In the genomic region with DNA sequence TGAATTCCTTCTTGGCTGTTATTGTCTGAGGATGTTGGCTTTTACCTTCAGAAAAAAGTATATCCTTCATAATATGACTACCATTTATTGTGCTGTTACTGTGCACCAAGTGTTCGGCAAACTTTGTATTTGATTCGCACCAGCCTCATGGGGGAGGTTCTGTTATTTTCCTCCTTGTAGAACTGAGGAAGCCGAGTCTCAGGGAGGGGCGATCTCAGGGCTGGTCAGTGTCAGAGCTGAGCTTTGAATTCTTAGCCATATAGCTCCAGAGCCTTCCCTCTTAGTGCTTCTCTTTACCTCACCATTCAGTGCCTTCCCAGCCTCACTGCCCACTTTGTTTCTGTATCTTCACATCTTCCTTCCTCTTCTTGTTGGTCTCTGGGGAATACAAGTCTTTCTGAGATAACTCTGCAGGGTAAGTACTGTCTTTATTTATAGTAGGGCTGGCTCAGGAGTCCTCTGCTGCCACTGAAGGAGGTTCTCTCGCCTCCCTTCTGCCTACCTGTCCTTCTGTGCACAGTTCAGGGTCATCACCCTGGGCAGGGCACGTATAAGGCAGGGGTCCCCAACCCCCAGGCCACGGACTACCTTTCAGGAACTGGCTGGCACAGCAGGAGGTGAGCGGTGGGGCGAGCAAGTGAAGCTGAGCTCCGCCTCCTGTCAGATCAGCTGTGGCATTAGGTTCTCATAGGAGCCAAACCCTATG, we compare ENCODE assay signal across 9 cellular contexts. TPM values are rescaled to one million over a fixed set of nuclear protein-coding genes. Genes with fewer than 3 reads are reported as not detected.
DNase-seq lines count a peak whose midpoint lies in the region; ATAC-seq and TF ChIP-seq lines count a peak whose summit lies in the region.
"Had no signal": no experiment of that assay in that cellular context is flagged by ENCODE, and none has a peak within 500 bp of the region (broad histone marks: within the 10 kb centered on the region; RNA-seq: fewer than 3 reads in every experiment).

No MANE protein-coding gene starts in this region.

- ATAC-seq in GM18909 (IDR thresholded peaks at IDR 0.05; ENCODE audit: poor library complexity, unreplicated experiment) (peak; percentile 67), GM23338 (peak; percentile 51), HG03521 (IDR thresholded peaks at IDR 0.05; ENCODE audit: unreplicated experiment) (peak; percentile 45)

- peaks cover 30% of the 10 kb centered on the region for H3K4me1 Mint-ChIP-seq in GM23338
- peaks cover 86% of the 10 kb centered on the region for H3K4me1 Mint-ChIP-seq in neural progenitor cell
- H3K4me1 Mint-ChIP-seq in activated CD4-positive, alpha-beta memory T cell treated with anti-CD3 and anti-CD28 coated beads, Interleukin-2, amount 10 ng/mL, durations not matched to agents 7 days and 5 days = peaks cover 26% of the 10 kb centered on the region

- H3F3A ChIP-seq in GM23338 (replicated peaks; ENCODE audit: low read depth) (no peaks in the 10 kb centered on the region), neural progenitor cell (ENCODE audit: low read depth) (peaks cover 15% of the 10 kb centered on the region)

- H3K4me3 ChIP-seq in GM23338 (no peak overlapping the region), neural progenitor cell (no peak overlapping the region)

- no peak overlapping the region for H2AFZ ChIP-seq in GM23338
- no peak overlapping the region for H2AFZ ChIP-seq in neural progenitor cell (replicated peaks)

- H3K9ac ChIP-seq in neural progenitor cell = no peak overlapping the region

- CTCF ChIA-PET in activated CD4-positive, alpha-beta memory T cell treated with anti-CD3 and anti-CD28 coated beads, Interleukin-2, amount 10 ng/mL, durations not matched to agents 7 days and 5 days (lab: Charles Lee) = interaction anchor here (3.9 kb wide), 1 partner anchor 47 kb away, joined by 44 read pairs; a partner anchor contains a TSS

- no peak overlapping the region for H3K27ac Mint-ChIP-seq in GM23338
- H3K27ac Mint-ChIP-seq in neural progenitor cell = peak overlapping the region; percentile 47
- no peak overlapping the region for H3K27ac Mint-ChIP-seq in activated CD4-positive, alpha-beta memory T cell treated with anti-CD3 and anti-CD28 coated beads, Interleukin-2, amount 10 ng/mL, durations not matched to agents 7 days and 5 days
- H3K27ac Mint-ChIP-seq: activated CD4-positive, alpha-beta T cell treated with anti-CD3 and anti-CD28 coated beads, Interleukin-2, amount 10 ng/mL, durations not matched to agents 7 days and 5 days had no signal

- H3K36me3 ChIP-seq in GM23338 (ENCODE audit: insufficient read depth) = no peaks in the 10 kb centered on the region
- no peaks in the 10 kb centered on the region for H3K36me3 ChIP-seq in neural progenitor cell

- H3K36me3 Mint-ChIP-seq in GM23338 (ENCODE audit: low read depth) (no peaks in the 10 kb centered on the region), neural progenitor cell (no peaks in the 10 kb centered on the region)
- H3K36me3 Mint-ChIP-seq in activated CD4-positive, alpha-beta memory T cell treated with anti-CD3 and anti-CD28 coated beads, Interleukin-2, amount 10 ng/mL, durations not matched to agents 7 days and 5 days (ENCODE audit: low read depth) = no peaks in the 10 kb centered on the region

- H3K4me2 ChIP-seq in GM23338 (peak overlapping the region; percentile 14; the same call in 1 of the 2 replicates), neural progenitor cell (no peak overlapping the region)

- no peaks in the 10 kb centered on the region for H3K9me3 Mint-ChIP-seq in GM23338
- H3K9me3 Mint-ChIP-seq in neural progenitor cell = peaks cover 2% of the 10 kb centered on the region
- no peaks in the 10 kb centered on the region for H3K9me3 Mint-ChIP-seq in activated CD4-positive, alpha-beta memory T cell treated with anti-CD3 and anti-CD28 coated beads, Interleukin-2, amount 10 ng/mL, durations not matched to agents 7 days and 5 days
- H3K9me3 Mint-ChIP-seq: activated CD4-positive, alpha-beta T cell treated with anti-CD3 and anti-CD28 coated beads, Interleukin-2, amount 10 ng/mL, durations not matched to agents 7 days and 5 days had no signal

- H3K9me3 ChIP-seq in neural progenitor cell (ENCODE audit: low read depth) = no peaks in the 10 kb centered on the region

- TF ChIP-seq CTCF in GM23338 (conservative IDR thresholded peaks at IDR 0.05; ENCODE audit: low read depth in 2 of 2) (no peak), neural progenitor cell (IDR thresholded peaks at IDR 0.05) (no peak)

- DNase-seq in GM23338 (ENCODE audit: low spot score) = peak; percentile 33
- DNase-seq in neural progenitor cell (ENCODE audit: low spot score) = no peak
- no peak for DNase-seq in NCI-H526 (lab: John Stamatoyannopoulos, UW)
- DNase-seq in activated CD4-positive, alpha-beta memory T cell treated with anti-CD3 and anti-CD28 coated beads, Interleukin-2, amount 10 ng/mL, durations not matched to agents 7 days and 5 days = no peak
- DNase-seq in epidermal melanocyte (ENCODE audit: insufficient read length, low spot score) = no peak
- DNase-seq: activated CD4-positive, alpha-beta T cell treated with anti-CD3 and anti-CD28 coated beads, Interleukin-2, amount 10 ng/mL, durations not matched to agents 7 days and 5 days; anterior cingulate cortex had no signal

- no peak overlapping the region for H3K27ac ChIP-seq in GM23338 (ENCODE audit: low read depth)
- no peak overlapping the region for H3K27ac ChIP-seq in neural progenitor cell

- no peaks in the 10 kb centered on the region; the same call in 1 of the 2 replicates for H3K9me2 ChIP-seq in GM23338 (ENCODE audit: insufficient read depth)

- H3K27me3 ChIP-seq in GM23338 (ENCODE audit: insufficient read depth) (no peaks in the 10 kb centered on the region), neural progenitor cell (no peaks in the 10 kb centered on the region)

- H3K4me3 Mint-ChIP-seq in GM23338 (no peak overlapping the region), neural progenitor cell (no peak overlapping the region)
- H3K4me3 Mint-ChIP-seq in activated CD4-positive, alpha-beta memory T cell treated with anti-CD3 and anti-CD28 coated beads, Interleukin-2, amount 10 ng/mL, durations not matched to agents 7 days and 5 days = no peak overlapping the region
- H3K4me3 Mint-ChIP-seq: activated CD4-positive, alpha-beta T cell treated with anti-CD3 and anti-CD28 coated beads, Interleukin-2, amount 10 ng/mL, durations not matched to agents 7 days and 5 days had no signal

- POLR2A ChIA-PET in activated CD4-positive, alpha-beta memory T cell treated with anti-CD3 and anti-CD28 coated beads, Interleukin-2, amount 10 ng/mL, durations not matched to agents 7 days and 5 days (lab: Charles Lee) = interaction anchor here (2.0 kb wide), 1 partner anchor 17 kb away, joined by 7 read pairs; no protein-coding TSS in a partner anchor

- H4K20me1 ChIP-seq in GM23338 (replicated peaks; ENCODE audit: insufficient read depth) = no peaks in the 10 kb centered on the region
- H4K20me1 ChIP-seq in neural progenitor cell (ENCODE audit: low read depth) = peaks cover 4% of the 10 kb centered on the region

- no peaks in the 10 kb centered on the region for H3K79me2 ChIP-seq in GM23338 (replicated peaks; ENCODE audit: insufficient read depth)
- no peaks in the 10 kb centered on the region for H3K79me2 ChIP-seq in neural progenitor cell (ENCODE audit: low read depth)

- H3K4me1 ChIP-seq in GM23338 (ENCODE audit: insufficient read depth) (peaks cover 8% of the 10 kb centered on the region), neural progenitor cell (peaks cover 41% of the 10 kb centered on the region)

- H3K27me3 Mint-ChIP-seq in GM23338 (ENCODE audit: insufficient read depth, low read depth, poor library complexity) = no peaks in the 10 kb centered on the region
- H3K27me3 Mint-ChIP-seq in neural progenitor cell (ENCODE audit: insufficient read depth, low read depth) = no peaks in the 10 kb centered on the region
- H3K27me3 Mint-ChIP-seq in activated CD4-positive, alpha-beta memory T cell treated with anti-CD3 and anti-CD28 coated beads, Interleukin-2, amount 10 ng/mL, durations not matched to agents 7 days and 5 days = no peaks in the 10 kb centered on the region
- H3K27me3 Mint-ChIP-seq: activated CD4-positive, alpha-beta T cell treated with anti-CD3 and anti-CD28 coated beads, Interleukin-2, amount 10 ng/mL, durations not matched to agents 7 days and 5 days had no signal

RNA-seq across cellular contexts. Expression of a gene that starts 48.4 kb away (rescaled TPM):
- 9.4 and 12.9 TPM in 2 replicates for total RNA-seq in GM23338 (2014; rRNA removed; shearing (Covaris generic))
- polyA plus RNA-seq in GM23338 (2016; fragmentation: Nextera tagmentation; extraction: Ambion mirVana) = 2.6 and 3.2 TPM in 2 replicates
- 10.2 and 10.5 TPM in 2 replicates for total RNA-seq in neural progenitor cell (ENCODE audit: low replicate concordance)
- total RNA-seq in activated CD4-positive, alpha-beta memory T cell treated with anti-CD3 and anti-CD28 coated beads, Interleukin-2, amount 10 ng/mL, durations not matched to agents 7 days and 5 days = 10 to 100 TPM; 38.6 to 40.4 TPM
